Comparison of ENCODE assay signal across 12 cellular contexts in genomic region chr15:99143655-99144610, GRCh38. TPM values are rescaled to one million over a fixed set of nuclear protein-coding genes. Genes with fewer than 3 reads are reported as not detected.
DNase-seq lines count a peak whose midpoint lies in the region; ATAC-seq, FAIRE-seq and TF ChIP-seq lines count a peak whose summit lies in the region.
"Had no signal": no experiment of that assay in that cellular context is flagged by ENCODE, and none has a peak within 500 bp of the region (broad histone marks: within the 10 kb centered on the region; RNA-seq: fewer than 3 reads in every experiment).

No MANE protein-coding gene starts in this region.

- H3K27ac ChIP-seq in gastrocnemius medialis: peak overlapping the region; percentile 85 to 97 (median 90)

- H3K4me3 ChIP-seq in bronchial epithelial cell (ENCODE audit: low read depth, low read length): no peak overlapping the region
- no peak overlapping the region for H3K4me3 ChIP-seq in gastrocnemius medialis
- H3K4me3 ChIP-seq: K562 had no signal

- ATAC-seq in gastrocnemius medialis: peak; percentile 98
- ATAC-seq in HG03097 (IDR thresholded peaks at IDR 0.05; ENCODE audit: low FRiP score, unreplicated experiment): no peak
- ATAC-seq: K562; naive thymus-derived CD8-positive, alpha-beta T cell had no signal

- peak; percentile 48 for DNase-seq in GM04504 (ENCODE audit: low read depth)
- peak; percentile 78 for DNase-seq in bronchial epithelial cell (ENCODE audit: low read depth)
- peak; percentile 51 for DNase-seq in islet precursor cell
- peak; percentile 85 to 95 for DNase-seq in gastrocnemius medialis
- DNase-seq in stimulated activated CD4-positive, alpha-beta T cell treated with anti-CD3 and anti-CD28 coated beads, Interleukin-15, amount 100 ng/mL, for 24 hours: no peak
- DNase-seq in GM19240 (ENCODE audit: insufficient read length, low spot score): no peak
- no peak for DNase-seq in SHP77 treated with DMSO at 0.1 percent for 48 hours (lab: John Stamatoyannopoulos, UW)
- DNase-seq: DMS79 treated with DMSO at 0.1 percent for 48 hours; naive thymus-derived CD8-positive, alpha-beta T cell; T1000 had no signal

- H3K4me1 ChIP-seq in gastrocnemius medialis: peaks cover 42 to 48% of the 10 kb centered on the region in 2 donors

- H3K27me3 ChIP-seq in bronchial epithelial cell (ENCODE audit: control insufficient read depth, insufficient read depth, low read length) (no peaks in the 10 kb centered on the region), gastrocnemius medialis (no peaks in the 10 kb centered on the region)

- H3K36me3 ChIP-seq in bronchial epithelial cell (ENCODE audit: control insufficient read depth, insufficient read depth, low read length): peaks cover 2% of the 10 kb centered on the region
- no peaks in the 10 kb centered on the region for H3K36me3 ChIP-seq in gastrocnemius medialis

- in situ Hi-C loops in gastrocnemius medialis (cut with MboI; ENCODE audit: low sequenced_read_pairs in 4 of 4): no loop called here

- no peak for TF ChIP-seq POLR2A in gastrocnemius medialis (IDR thresholded peaks at IDR 0.05)

- TF ChIP-seq CTCF in bronchial epithelial cell (IDR thresholded peaks at IDR 0.05; ENCODE audit: insufficient read depth, low read length, severe bottlenecking) (no peak), gastrocnemius medialis (IDR thresholded peaks at IDR 0.05 in 4 of 5, conservative IDR thresholded peaks at IDR 0.05 in 1 of 5) (no peak)

- no peak for FAIRE-seq in bronchial epithelial cell (lab: Jason Lieb, UNC)
- FAIRE-seq: K562 had no signal

- H3K9me3 ChIP-seq in gastrocnemius medialis: no peaks in the 10 kb centered on the region

- intact Hi-C loops in gastrocnemius medialis (cut with DNase I; ENCODE audit: low total_unique reads): loop anchor here (2.0 kb wide), 1 partner anchor 37 kb away; no protein-coding TSS in a partner anchor

RNA-seq across cellular contexts. Expression of gene SYNM, which starts 39.1 kb away (rescaled TPM):
- total RNA-seq in bronchial epithelial cell (0.26 and 0.38 TPM in 2 replicates), gastrocnemius medialis (100 to 1,000 TPM; 200 to 308 (median 266) TPM)

Comparison
In these comparisons a context has a peak if more than half of its experiments do, and no peak if none do; other contexts are left out.
1. DNase-seq: peak in GM04504 (single experiment), bronchial epithelial cell (single experiment), islet precursor cell (single experiment) and gastrocnemius medialis (2 of 2); none in stimulated activated CD4-positive, alpha-beta T cell treated with anti-CD3 and anti-CD28 coated beads, Interleukin-15, amount 100 ng/mL, for 24 hours (single experiment), GM19240 (single experiment) and SHP77 treated with DMSO at 0.1 percent for 48 hours (single experiment).
2. RNA of gene SYNM, which starts 39.1 kb away (total RNA-seq): 200 to 308 TPM in gastrocnemius medialis; 0.26 to 0.38 TPM in bronchial epithelial cell; every median in the first group is over 100 times any median in the second.